Comparison of ENCODE assay signal across 2 cellular contexts in the genomic region with DNA sequence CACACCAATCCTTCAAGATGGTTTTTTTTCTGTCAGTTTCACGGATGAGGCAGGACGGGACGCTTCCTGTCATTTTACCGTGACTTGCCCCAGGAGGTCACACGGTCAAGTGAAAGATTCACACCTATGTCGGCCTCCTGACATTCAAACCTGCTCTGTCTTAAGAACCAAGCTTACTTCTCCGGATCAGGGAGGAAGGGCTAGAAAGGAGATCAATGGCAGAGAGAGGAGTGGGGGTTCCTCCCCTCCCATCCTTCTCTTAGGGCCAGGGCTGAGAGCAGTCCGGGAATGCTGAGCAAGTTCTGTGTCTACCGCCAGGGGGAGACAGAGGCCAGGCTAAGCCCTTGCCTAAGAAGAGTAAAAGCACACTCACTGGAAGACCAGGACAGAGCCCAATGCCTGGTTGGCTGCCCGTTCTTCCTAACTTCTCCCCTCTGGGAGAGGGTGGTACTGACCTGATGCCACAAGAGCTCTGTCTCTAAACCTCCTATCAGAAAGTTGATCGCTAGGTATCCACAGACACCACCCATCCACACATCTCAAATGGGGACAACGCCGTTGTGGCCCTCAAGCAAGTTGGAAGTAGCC.
TF ChIP-seq lines count a peak whose summit lies in the region.

No MANE protein-coding gene starts in this region.

TF ChIP-seq in HEK293T, 16 proteins besides CTCF, POLR2A, EP300 and RAD21 (continued from another document):
- TF ChIP-seq BHLHE40 (IDR thresholded peaks at IDR 0.05; ENCODE audit: borderline replicate concordance) (no peak), FOXA1 (IDR thresholded peaks at IDR 0.05) (no peak), NFRKB (IDR thresholded peaks at IDR 0.05) (no peak), SP1 (IDR thresholded peaks at IDR 0.05) (no peak), HDGF (IDR thresholded peaks at IDR 0.05; ENCODE audit: borderline replicate concordance) (no peak), CTBP1 (IDR thresholded peaks at IDR 0.05; ENCODE audit: borderline replicate concordance) (no peak), LEF1 (IDR thresholded peaks at IDR 0.05; ENCODE audit: borderline replicate concordance) (no peak), SUZ12 (IDR thresholded peaks at IDR 0.05) (no peak)
- TF ChIP-seq, protein P1, sequence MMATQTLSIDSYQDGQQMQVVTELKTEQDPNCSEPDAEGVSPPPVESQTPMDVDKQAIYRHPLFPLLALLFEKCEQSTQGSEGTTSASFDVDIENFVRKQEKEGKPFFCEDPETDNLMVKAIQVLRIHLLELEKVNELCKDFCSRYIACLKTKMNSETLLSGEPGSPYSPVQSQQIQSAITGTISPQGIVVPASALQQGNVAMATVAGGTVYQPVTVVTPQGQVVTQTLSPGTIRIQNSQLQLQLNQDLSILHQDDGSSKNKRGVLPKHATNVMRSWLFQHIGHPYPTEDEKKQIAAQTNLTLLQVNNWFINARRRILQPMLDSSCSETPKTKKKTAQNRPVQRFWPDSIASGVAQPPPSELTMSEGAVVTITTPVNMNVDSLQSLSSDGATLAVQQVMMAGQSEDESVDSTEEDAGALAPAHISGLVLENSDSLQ (IDR thresholded peaks at IDR 0.05): no peak

TF ChIP-seq in K562, 482 proteins besides CTCF, POLR2A, EP300 and RAD21 (continued from another document and continues in another):
- TF ChIP-seq, protein P2, sequence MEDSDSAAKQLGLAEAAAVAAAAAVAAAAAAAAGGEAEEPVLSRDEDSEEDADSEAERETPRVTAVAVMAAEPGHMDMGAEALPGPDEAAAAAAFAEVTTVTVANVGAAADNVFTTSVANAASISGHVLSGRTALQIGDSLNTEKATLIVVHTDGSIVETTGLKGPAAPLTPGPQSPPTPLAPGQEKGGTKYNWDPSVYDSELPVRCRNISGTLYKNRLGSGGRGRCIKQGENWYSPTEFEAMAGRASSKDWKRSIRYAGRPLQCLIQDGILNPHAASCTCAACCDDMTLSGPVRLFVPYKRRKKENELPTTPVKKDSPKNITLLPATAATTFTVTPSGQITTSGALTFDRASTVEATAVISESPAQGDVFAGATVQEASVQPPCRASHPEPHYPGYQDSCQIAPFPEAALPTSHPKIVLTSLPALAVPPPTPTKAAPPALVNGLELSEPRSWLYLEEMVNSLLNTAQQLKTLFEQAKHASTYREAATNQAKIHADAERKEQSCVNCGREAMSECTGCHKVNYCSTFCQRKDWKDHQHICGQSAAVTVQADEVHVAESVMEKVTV (CRISPR knock-in tag; IDR thresholded peaks at IDR 0.05): peak; percentile 99
- TF ChIP-seq JUND (IDR thresholded peaks at IDR 0.05; ENCODE audit: borderline replicate concordance, low read depth, low read length) (peak; percentile 63), JUND (tag; IDR thresholded peaks at IDR 0.05; ENCODE audit: borderline replicate concordance, low read depth, low read length) (no peak; the same call in 2 of the 3 replicates), HNRNPUL1 (IDR thresholded peaks at IDR 0.05; ENCODE audit: low read length) (no peak), ZNF408 (CRISPR knock-in tag; IDR thresholded peaks at IDR 0.05; ENCODE audit: low read depth) (no peak), SNIP1 (IDR thresholded peaks at IDR 0.05; ENCODE audit: low read depth) (no peak), SMAD4 (CRISPR knock-in tag; conservative IDR thresholded peaks at IDR 0.05) (peak; percentile 42), ZFP36 (IDR thresholded peaks at IDR 0.05; ENCODE audit: low read depth, low read length, partially characterized antibody) (peak; percentile 34), RBM39 (optimal IDR thresholded peaks at IDR 0.05; ENCODE audit: low read depth, low read length) (peak; percentile 61), ZNF124 (CRISPR knock-in tag; IDR thresholded peaks at IDR 0.05) (no peak), RBBP5 (IDR thresholded peaks at IDR 0.05; ENCODE audit: borderline replicate concordance, insufficient read depth, low read length, poor library complexity, severe bottlenecking) (peak; percentile 37), CTBP1 (IDR thresholded peaks at IDR 0.05; ENCODE audit: borderline replicate concordance) (peak; percentile 69; the same call in 1 of the 2 replicates), ZNF589 (CRISPR knock-in tag; IDR thresholded peaks at IDR 0.05; ENCODE audit: low read depth) (no peak), ZNF507 (tag; conservative IDR thresholded peaks at IDR 0.05) (no peak), ARNT (IDR thresholded peaks at IDR 0.05) (0 out of 4 replicates have a peak, but pooled peaks of 1 of the 2 experiments have one; percentile 39), RHOXF2B (CRISPR knock-in tag; conservative IDR thresholded peaks at IDR 0.05) (no peak), OTX1 (CRISPR knock-in tag; IDR thresholded peaks at IDR 0.05) (0 out of 2 replicates have a peak, but pooled peaks have one; percentile 47), ZNF644 (tag; IDR thresholded peaks at IDR 0.05; ENCODE audit: low read depth) (no peak)
- TF ChIP-seq, protein P3, sequence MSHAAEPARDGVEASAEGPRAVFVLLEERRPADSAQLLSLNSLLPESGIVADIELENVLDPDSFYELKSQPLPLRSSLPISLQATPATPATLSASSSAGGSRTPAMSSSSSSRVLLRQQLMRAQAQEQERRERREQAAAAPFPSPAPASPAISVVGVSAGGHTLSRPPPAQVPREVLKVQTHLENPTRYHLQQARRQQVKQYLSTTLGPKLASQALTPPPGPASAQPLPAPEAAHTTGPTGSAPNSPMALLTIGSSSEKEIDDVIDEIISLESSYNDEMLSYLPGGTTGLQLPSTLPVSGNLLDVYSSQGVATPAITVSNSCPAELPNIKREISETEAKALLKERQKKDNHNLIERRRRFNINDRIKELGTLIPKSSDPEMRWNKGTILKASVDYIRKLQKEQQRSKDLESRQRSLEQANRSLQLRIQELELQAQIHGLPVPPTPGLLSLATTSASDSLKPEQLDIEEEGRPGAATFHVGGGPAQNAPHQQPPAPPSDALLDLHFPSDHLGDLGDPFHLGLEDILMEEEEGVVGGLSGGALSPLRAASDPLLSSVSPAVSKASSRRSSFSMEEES (CRISPR knock-in tag; IDR thresholded peaks at IDR 0.05): no peak
- TF ChIP-seq, protein P4, sequence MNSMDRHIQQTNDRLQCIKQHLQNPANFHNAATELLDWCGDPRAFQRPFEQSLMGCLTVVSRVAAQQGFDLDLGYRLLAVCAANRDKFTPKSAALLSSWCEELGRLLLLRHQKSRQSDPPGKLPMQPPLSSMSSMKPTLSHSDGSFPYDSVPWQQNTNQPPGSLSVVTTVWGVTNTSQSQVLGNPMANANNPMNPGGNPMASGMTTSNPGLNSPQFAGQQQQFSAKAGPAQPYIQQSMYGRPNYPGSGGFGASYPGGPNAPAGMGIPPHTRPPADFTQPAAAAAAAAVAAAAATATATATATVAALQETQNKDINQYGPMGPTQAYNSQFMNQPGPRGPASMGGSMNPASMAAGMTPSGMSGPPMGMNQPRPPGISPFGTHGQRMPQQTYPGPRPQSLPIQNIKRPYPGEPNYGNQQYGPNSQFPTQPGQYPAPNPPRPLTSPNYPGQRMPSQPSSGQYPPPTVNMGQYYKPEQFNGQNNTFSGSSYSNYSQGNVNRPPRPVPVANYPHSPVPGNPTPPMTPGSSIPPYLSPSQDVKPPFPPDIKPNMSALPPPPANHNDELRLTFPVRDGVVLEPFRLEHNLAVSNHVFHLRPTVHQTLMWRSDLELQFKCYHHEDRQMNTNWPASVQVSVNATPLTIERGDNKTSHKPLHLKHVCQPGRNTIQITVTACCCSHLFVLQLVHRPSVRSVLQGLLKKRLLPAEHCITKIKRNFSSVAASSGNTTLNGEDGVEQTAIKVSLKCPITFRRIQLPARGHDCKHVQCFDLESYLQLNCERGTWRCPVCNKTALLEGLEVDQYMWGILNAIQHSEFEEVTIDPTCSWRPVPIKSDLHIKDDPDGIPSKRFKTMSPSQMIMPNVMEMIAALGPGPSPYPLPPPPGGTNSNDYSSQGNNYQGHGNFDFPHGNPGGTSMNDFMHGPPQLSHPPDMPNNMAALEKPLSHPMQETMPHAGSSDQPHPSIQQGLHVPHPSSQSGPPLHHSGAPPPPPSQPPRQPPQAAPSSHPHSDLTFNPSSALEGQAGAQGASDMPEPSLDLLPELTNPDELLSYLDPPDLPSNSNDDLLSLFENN (IDR thresholded peaks at IDR 0.05; ENCODE audit: low read depth in 2 of 2, low read length in 2 of 2): 0 out of 4 replicates have a peak, but pooled peaks of 1 of the 2 experiments have one; percentile 14
- TF ChIP-seq, protein P5, sequence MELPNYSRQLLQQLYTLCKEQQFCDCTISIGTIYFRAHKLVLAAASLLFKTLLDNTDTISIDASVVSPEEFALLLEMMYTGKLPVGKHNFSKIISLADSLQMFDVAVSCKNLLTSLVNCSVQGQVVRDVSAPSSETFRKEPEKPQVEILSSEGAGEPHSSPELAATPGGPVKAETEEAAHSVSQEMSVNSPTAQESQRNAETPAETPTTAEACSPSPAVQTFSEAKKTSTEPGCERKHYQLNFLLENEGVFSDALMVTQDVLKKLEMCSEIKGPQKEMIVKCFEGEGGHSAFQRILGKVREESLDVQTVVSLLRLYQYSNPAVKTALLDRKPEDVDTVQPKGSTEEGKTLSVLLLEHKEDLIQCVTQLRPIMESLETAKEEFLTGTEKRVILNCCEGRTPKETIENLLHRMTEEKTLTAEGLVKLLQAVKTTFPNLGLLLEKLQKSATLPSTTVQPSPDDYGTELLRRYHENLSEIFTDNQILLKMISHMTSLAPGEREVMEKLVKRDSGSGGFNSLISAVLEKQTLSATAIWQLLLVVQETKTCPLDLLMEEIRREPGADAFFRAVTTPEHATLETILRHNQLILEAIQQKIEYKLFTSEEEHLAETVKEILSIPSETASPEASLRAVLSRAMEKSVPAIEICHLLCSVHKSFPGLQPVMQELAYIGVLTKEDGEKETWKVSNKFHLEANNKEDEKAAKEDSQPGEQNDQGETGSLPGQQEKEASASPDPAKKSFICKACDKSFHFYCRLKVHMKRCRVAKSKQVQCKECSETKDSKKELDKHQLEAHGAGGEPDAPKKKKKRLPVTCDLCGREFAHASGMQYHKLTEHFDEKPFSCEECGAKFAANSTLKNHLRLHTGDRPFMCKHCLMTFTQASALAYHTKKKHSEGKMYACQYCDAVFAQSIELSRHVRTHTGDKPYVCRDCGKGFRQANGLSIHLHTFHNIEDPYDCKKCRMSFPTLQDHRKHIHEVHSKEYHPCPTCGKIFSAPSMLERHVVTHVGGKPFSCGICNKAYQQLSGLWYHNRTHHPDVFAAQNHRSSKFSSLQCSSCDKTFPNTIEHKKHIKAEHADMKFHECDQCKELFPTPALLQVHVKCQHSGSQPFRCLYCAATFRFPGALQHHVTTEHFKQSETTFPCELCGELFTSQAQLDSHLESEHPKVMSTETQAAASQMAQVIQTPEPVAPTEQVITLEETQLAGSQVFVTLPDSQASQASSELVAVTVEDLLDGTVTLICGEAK (IDR thresholded peaks at IDR 0.05): 0 out of 2 replicates have a peak, but pooled peaks have one; percentile 5
- TF ChIP-seq, protein P5 (CRISPR knock-in tag; IDR thresholded peaks at IDR 0.05): no peak
- TF ChIP-seq, protein P6, sequence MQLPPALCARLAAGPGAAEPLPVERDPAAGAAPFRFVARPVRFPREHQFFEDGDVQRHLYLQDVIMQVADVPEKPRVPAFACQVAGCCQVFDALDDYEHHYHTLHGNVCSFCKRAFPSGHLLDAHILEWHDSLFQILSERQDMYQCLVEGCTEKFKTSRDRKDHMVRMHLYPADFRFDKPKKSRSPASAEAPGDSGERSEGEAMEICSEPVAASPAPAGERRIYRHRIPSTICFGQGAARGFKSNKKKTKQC (CRISPR knock-in tag; IDR thresholded peaks at IDR 0.05): peak; percentile 86
- TF ChIP-seq, protein P7, sequence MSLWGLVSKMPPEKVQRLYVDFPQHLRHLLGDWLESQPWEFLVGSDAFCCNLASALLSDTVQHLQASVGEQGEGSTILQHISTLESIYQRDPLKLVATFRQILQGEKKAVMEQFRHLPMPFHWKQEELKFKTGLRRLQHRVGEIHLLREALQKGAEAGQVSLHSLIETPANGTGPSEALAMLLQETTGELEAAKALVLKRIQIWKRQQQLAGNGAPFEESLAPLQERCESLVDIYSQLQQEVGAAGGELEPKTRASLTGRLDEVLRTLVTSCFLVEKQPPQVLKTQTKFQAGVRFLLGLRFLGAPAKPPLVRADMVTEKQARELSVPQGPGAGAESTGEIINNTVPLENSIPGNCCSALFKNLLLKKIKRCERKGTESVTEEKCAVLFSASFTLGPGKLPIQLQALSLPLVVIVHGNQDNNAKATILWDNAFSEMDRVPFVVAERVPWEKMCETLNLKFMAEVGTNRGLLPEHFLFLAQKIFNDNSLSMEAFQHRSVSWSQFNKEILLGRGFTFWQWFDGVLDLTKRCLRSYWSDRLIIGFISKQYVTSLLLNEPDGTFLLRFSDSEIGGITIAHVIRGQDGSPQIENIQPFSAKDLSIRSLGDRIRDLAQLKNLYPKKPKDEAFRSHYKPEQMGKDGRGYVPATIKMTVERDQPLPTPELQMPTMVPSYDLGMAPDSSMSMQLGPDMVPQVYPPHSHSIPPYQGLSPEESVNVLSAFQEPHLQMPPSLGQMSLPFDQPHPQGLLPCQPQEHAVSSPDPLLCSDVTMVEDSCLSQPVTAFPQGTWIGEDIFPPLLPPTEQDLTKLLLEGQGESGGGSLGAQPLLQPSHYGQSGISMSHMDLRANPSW (CRISPR knock-in tag; IDR thresholded peaks at IDR 0.05): peak; percentile 54; the same call in 1 of the 2 replicates
- TF ChIP-seq, protein P8, sequence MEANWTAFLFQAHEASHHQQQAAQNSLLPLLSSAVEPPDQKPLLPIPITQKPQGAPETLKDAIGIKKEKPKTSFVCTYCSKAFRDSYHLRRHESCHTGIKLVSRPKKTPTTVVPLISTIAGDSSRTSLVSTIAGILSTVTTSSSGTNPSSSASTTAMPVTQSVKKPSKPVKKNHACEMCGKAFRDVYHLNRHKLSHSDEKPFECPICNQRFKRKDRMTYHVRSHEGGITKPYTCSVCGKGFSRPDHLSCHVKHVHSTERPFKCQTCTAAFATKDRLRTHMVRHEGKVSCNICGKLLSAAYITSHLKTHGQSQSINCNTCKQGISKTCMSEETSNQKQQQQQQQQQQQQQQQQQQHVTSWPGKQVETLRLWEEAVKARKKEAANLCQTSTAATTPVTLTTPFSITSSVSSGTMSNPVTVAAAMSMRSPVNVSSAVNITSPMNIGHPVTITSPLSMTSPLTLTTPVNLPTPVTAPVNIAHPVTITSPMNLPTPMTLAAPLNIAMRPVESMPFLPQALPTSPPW (CRISPR knock-in tag; IDR thresholded peaks at IDR 0.05): peak; percentile 27; the same call in 1 of the 2 replicates
